1 cellular context compared by ENCODE assay signal in genomic region chr3:177358085-177358967, GRCh38.
A peak's percentile ranks its signal among the peaks of the same experiment; 100 is the strongest.
TF ChIP-seq lines count a peak whose summit lies in the region.

No MANE protein-coding gene starts in this region.

TF ChIP-seq in HepG2, 621 proteins besides CTCF, POLR2A, EP300 and RAD21 (continued from another document and continues in another):
- TF ChIP-seq, protein P1, sequence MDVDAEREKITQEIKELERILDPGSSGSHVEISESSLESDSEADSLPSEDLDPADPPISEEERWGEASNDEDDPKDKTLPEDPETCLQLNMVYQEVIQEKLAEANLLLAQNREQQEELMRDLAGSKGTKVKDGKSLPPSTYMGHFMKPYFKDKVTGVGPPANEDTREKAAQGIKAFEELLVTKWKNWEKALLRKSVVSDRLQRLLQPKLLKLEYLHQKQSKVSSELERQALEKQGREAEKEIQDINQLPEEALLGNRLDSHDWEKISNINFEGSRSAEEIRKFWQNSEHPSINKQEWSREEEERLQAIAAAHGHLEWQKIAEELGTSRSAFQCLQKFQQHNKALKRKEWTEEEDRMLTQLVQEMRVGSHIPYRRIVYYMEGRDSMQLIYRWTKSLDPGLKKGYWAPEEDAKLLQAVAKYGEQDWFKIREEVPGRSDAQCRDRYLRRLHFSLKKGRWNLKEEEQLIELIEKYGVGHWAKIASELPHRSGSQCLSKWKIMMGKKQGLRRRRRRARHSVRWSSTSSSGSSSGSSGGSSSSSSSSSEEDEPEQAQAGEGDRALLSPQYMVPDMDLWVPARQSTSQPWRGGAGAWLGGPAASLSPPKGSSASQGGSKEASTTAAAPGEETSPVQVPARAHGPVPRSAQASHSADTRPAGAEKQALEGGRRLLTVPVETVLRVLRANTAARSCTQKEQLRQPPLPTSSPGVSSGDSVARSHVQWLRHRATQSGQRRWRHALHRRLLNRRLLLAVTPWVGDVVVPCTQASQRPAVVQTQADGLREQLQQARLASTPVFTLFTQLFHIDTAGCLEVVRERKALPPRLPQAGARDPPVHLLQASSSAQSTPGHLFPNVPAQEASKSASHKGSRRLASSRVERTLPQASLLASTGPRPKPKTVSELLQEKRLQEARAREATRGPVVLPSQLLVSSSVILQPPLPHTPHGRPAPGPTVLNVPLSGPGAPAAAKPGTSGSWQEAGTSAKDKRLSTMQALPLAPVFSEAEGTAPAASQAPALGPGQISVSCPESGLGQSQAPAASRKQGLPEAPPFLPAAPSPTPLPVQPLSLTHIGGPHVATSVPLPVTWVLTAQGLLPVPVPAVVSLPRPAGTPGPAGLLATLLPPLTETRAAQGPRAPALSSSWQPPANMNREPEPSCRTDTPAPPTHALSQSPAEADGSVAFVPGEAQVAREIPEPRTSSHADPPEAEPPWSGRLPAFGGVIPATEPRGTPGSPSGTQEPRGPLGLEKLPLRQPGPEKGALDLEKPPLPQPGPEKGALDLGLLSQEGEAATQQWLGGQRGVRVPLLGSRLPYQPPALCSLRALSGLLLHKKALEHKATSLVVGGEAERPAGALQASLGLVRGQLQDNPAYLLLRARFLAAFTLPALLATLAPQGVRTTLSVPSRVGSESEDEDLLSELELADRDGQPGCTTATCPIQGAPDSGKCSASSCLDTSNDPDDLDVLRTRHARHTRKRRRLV (CRISPR knock-in tag; IDR thresholded peaks at IDR 0.05) = no peak
- TF ChIP-seq CBFB (CRISPR knock-in tag; IDR thresholded peaks at IDR 0.05) (no peak; the same call in 1 of the 2 replicates), TEAD2 (CRISPR knock-in tag; IDR thresholded peaks at IDR 0.05) (no peak), ZNF772 (CRISPR knock-in tag; IDR thresholded peaks at IDR 0.05) (no peak), ATF7-NPFF (CRISPR knock-in tag; IDR thresholded peaks at IDR 0.05; ENCODE audit: low read depth) (no peak; the same call in 1 of the 2 replicates), ZBTB21 (CRISPR knock-in tag; IDR thresholded peaks at IDR 0.05) (no peak), ZNF75D (CRISPR knock-in tag; IDR thresholded peaks at IDR 0.05; ENCODE audit: borderline replicate concordance) (no peak), ZNF879 (CRISPR knock-in tag; IDR thresholded peaks at IDR 0.05) (no peak), ATM (IDR thresholded peaks at IDR 0.05; ENCODE audit: borderline replicate concordance) (no peak), ZFP62 (CRISPR knock-in tag; IDR thresholded peaks at IDR 0.05) (no peak), SIN3B (IDR thresholded peaks at IDR 0.05; ENCODE audit: low read length) (peak; percentile 74), POLR2G (IDR thresholded peaks at IDR 0.05; ENCODE audit: low read depth, low read length) (peak; percentile 80), ZNF224 (CRISPR knock-in tag; IDR thresholded peaks at IDR 0.05) (no peak), MEIS2 (CRISPR knock-in tag; IDR thresholded peaks at IDR 0.05) (no peak), ISX (CRISPR knock-in tag; conservative IDR thresholded peaks at IDR 0.05) (no peak), FOXA3 (CRISPR knock-in tag; IDR thresholded peaks at IDR 0.05) (no peak), EHMT2 (IDR thresholded peaks at IDR 0.05; ENCODE audit: borderline replicate concordance, low read depth, low read length) (no peak), ZNF318 (CRISPR knock-in tag; IDR thresholded peaks at IDR 0.05) (no peak), MTA3 (CRISPR knock-in tag; IDR thresholded peaks at IDR 0.05) (no peak), ZNF773 (CRISPR knock-in tag; IDR thresholded peaks at IDR 0.05; ENCODE audit: borderline replicate concordance) (no peak), FOSL1 (CRISPR knock-in tag; IDR thresholded peaks at IDR 0.05; ENCODE audit: borderline replicate concordance) (no peak), SAP130 (CRISPR knock-in tag; IDR thresholded peaks at IDR 0.05; ENCODE audit: low read depth) (peak; percentile 80), SKI (IDR thresholded peaks at IDR 0.05; ENCODE audit: partially characterized antibody) (no peak), SYNCRIP (IDR thresholded peaks at IDR 0.05; ENCODE audit: insufficient read depth, low read depth, low read length) (no peak), PHF20 (CRISPR knock-in tag; IDR thresholded peaks at IDR 0.05) (no peak), RBFOX2 (IDR thresholded peaks at IDR 0.05; ENCODE audit: low read depth, low read length) (no peak), KAT7 (CRISPR knock-in tag; IDR thresholded peaks at IDR 0.05; ENCODE audit: borderline replicate concordance) (no peak; the same call in 1 of the 2 replicates), ZNF724P (CRISPR knock-in tag; IDR thresholded peaks at IDR 0.05; ENCODE audit: borderline replicate concordance) (no peak), ARNT2 (CRISPR knock-in tag; IDR thresholded peaks at IDR 0.05; ENCODE audit: low read depth) (peak; percentile 60), SP2 (CRISPR knock-in tag; IDR thresholded peaks at IDR 0.05) (0 out of 2 replicates have a peak, but pooled peaks have one; percentile 41), ZNF337 (CRISPR knock-in tag; IDR thresholded peaks at IDR 0.05; ENCODE audit: borderline replicate concordance, low read depth) (no peak), HES4 (CRISPR knock-in tag; IDR thresholded peaks at IDR 0.05; ENCODE audit: borderline replicate concordance) (no peak), ZNF549 (CRISPR knock-in tag; IDR thresholded peaks at IDR 0.05) (no peak), ZKSCAN8 (CRISPR knock-in tag; IDR thresholded peaks at IDR 0.05; ENCODE audit: borderline replicate concordance) (peak; percentile 56; the same call in 1 of the 2 replicates), POLR2AphosphoS2 (IDR thresholded peaks at IDR 0.05; ENCODE audit: low read depth, low read length) (no peak), ZNF256 (CRISPR knock-in tag; conservative IDR thresholded peaks at IDR 0.05) (no peak), ZNF292 (CRISPR knock-in tag; IDR thresholded peaks at IDR 0.05; ENCODE audit: borderline replicate concordance, low read depth) (no peak), YEATS4 (CRISPR knock-in tag; IDR thresholded peaks at IDR 0.05; ENCODE audit: borderline replicate concordance) (no peak; the same call in 1 of the 2 replicates), PLSCR1 (CRISPR knock-in tag; IDR thresholded peaks at IDR 0.05; ENCODE audit: borderline replicate concordance) (no peak), LCORL (IDR thresholded peaks at IDR 0.05) (peak; percentile 16; the same call in 1 of the 2 replicates), LCORL (CRISPR knock-in tag; IDR thresholded peaks at IDR 0.05) (no peak), ERF (CRISPR knock-in tag; IDR thresholded peaks at IDR 0.05) (peak; percentile 32; the same call in 1 of the 2 replicates), ZSCAN22 (CRISPR knock-in tag; IDR thresholded peaks at IDR 0.05) (no peak), ZNF136 (CRISPR knock-in tag; IDR thresholded peaks at IDR 0.05; ENCODE audit: low read depth) (no peak), NR1H2 (CRISPR knock-in tag; IDR thresholded peaks at IDR 0.05; ENCODE audit: borderline replicate concordance, low read depth) (no peak), ZNF780A (CRISPR knock-in tag; IDR thresholded peaks at IDR 0.05) (no peak), SCMH1 (CRISPR knock-in tag; IDR thresholded peaks at IDR 0.05; ENCODE audit: borderline replicate concordance) (no peak), MXD1 (CRISPR knock-in tag; IDR thresholded peaks at IDR 0.05) (no peak)
- TF ChIP-seq, protein P2, sequence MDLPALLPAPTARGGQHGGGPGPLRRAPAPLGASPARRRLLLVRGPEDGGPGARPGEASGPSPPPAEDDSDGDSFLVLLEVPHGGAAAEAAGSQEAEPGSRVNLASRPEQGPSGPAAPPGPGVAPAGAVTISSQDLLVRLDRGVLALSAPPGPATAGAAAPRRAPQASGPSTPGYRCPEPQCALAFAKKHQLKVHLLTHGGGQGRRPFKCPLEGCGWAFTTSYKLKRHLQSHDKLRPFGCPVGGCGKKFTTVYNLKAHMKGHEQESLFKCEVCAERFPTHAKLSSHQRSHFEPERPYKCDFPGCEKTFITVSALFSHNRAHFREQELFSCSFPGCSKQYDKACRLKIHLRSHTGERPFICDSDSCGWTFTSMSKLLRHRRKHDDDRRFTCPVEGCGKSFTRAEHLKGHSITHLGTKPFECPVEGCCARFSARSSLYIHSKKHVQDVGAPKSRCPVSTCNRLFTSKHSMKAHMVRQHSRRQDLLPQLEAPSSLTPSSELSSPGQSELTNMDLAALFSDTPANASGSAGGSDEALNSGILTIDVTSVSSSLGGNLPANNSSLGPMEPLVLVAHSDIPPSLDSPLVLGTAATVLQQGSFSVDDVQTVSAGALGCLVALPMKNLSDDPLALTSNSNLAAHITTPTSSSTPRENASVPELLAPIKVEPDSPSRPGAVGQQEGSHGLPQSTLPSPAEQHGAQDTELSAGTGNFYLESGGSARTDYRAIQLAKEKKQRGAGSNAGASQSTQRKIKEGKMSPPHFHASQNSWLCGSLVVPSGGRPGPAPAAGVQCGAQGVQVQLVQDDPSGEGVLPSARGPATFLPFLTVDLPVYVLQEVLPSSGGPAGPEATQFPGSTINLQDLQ (CRISPR knock-in tag; IDR thresholded peaks at IDR 0.05) = no peak
- TF ChIP-seq, protein P3, sequence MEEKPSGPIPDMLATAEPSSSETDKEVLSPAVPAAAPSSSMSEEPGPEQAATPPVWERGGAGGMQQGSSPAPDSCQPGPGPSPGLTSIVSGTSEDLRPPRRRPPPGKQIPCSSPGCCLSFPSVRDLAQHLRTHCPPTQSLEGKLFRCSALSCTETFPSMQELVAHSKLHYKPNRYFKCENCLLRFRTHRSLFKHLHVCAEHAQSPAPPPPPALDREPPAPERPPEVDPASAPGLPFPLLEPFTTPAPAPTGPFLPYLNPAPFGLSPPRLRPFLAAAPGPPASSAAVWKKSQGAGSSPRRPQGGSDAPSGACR (CRISPR knock-in tag; IDR thresholded peaks at IDR 0.05) = no peak
- TF ChIP-seq, protein P4, sequence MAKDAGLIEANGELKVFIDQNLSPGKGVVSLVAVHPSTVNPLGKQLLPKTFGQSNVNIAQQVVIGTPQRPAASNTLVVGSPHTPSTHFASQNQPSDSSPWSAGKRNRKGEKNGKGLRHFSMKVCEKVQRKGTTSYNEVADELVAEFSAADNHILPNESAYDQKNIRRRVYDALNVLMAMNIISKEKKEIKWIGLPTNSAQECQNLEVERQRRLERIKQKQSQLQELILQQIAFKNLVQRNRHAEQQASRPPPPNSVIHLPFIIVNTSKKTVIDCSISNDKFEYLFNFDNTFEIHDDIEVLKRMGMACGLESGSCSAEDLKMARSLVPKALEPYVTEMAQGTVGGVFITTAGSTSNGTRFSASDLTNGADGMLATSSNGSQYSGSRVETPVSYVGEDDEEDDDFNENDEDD (CRISPR knock-in tag; IDR thresholded peaks at IDR 0.05; ENCODE audit: borderline replicate concordance) = peak; percentile 79; the same call in 1 of the 2 replicates
